In the genomic region with DNA sequence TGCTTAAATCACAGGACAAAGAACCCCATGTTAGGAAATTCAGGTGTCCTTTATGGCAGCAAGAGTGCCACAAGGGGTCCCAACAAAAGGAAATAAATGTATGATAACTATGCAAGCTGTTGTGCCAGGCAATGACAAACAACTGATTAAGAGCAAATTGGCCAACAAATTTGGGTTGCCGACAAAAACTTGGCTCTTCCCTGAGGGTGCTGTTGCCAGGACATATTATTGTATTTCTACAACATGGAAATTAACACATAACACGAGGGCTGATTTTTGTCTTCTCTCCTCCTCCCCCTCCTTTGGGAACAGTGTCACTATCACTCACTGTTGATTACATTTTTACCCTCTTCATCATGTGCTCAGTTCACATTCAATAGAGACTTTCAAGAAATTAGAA, we compare ENCODE assay signal across 30 cellular contexts. TPM values are rescaled to one million over a fixed set of nuclear protein-coding genes. Genes with fewer than 3 reads are reported as not detected.
"Had no signal": no experiment of that assay in that cellular context is flagged by ENCODE, and none has a peak within 500 bp of the region (broad histone marks: within the 10 kb centered on the region; RNA-seq: fewer than 3 reads in every experiment).

No MANE protein-coding gene starts in this region.

- H3K4me3 Mint-ChIP-seq: dendritic cell treated with granulocyte-macrophage colony-stimulating factor and Interleukin-4, amounts not matched to agents 40 ng/mL and 50 ng/mL, for 4 days; endodermal cell; memory B cell; natural killer cell; neural crest cell; stimulated activated naive CD8-positive, alpha-beta T cell treated with anti-CD3 and anti-CD28 coated beads, Interleukin-15, amount 100 ng/mL, for 72 hours had no signal

- H3K9me3 Mint-ChIP-seq: dendritic cell treated with granulocyte-macrophage colony-stimulating factor and Interleukin-4, amounts not matched to agents 40 ng/mL and 50 ng/mL, for 4 days; endodermal cell; stimulated activated naive CD8-positive, alpha-beta T cell treated with anti-CD3 and anti-CD28 coated beads, Interleukin-15, amount 100 ng/mL, for 72 hours had no signal

- H3K9me3 ChIP-seq: gastrocnemius medialis, neutrophil, suprapubic skin, transverse colon, upper lobe of right lung, uterus had no signal

- H3K36me3 ChIP-seq: gastrocnemius medialis, neutrophil, suprapubic skin, transverse colon, upper lobe of right lung, uterus had no signal

- FAIRE-seq: kidney had no signal

- H3K27ac Mint-ChIP-seq: dendritic cell treated with granulocyte-macrophage colony-stimulating factor and Interleukin-4, amounts not matched to agents 40 ng/mL and 50 ng/mL, for 4 days; endodermal cell; memory B cell; natural killer cell; stimulated activated naive CD8-positive, alpha-beta T cell treated with anti-CD3 and anti-CD28 coated beads, Interleukin-15, amount 100 ng/mL, for 72 hours had no signal

- H3K27me3 ChIP-seq: gastrocnemius medialis, neutrophil, suprapubic skin, transverse colon, upper lobe of right lung, uterus had no signal

- H3K79me2 ChIP-seq: parathyroid adenoma had no signal

- H2AFZ ChIP-seq: parathyroid adenoma had no signal

- H3K27ac ChIP-seq: epithelial cell of prostate, gastrocnemius medialis, neutrophil, parathyroid adenoma, suprapubic skin, transverse colon, upper lobe of right lung, uterus had no signal

- DNase-seq: effector CD8-positive, alpha-beta T cell; endodermal cell; foreskin fibroblast; gastrocnemius medialis; head of caudate nucleus; kidney; natural killer cell; stimulated activated CD4-positive, alpha-beta T cell treated with anti-CD3 and anti-CD28 coated beads, Interleukin-12 subunit alpha, Interleukin-12 subunit beta, amount 100 ng/mL, for 4 hours; stimulated activated CD4-positive, alpha-beta T cell treated with anti-CD3 and anti-CD28 coated beads, Interleukin-1b, Interleukin-23, amount 100 ng/mL, for 48 hours; stimulated activated CD4-positive, alpha-beta T cell treated with anti-CD3 and anti-CD28 coated beads, Interleukin-4, amount 100 ng/mL, for 1 hour; stimulated activated CD8-positive, alpha-beta memory T cell treated with anti-CD3 and anti-CD28 coated beads, Interleukin-4, amount 100 ng/mL, for 48 hours; stimulated activated naive CD4-positive, alpha-beta T cell; stimulated activated naive CD8-positive, alpha-beta T cell treated with anti-CD3 and anti-CD28 coated beads, Interleukin-15, amount 100 ng/mL, for 72 hours; transverse colon; upper lobe of right lung; uterus had no signal

- H3K4me1 Mint-ChIP-seq: memory B cell; natural killer cell; stimulated activated naive CD8-positive, alpha-beta T cell treated with anti-CD3 and anti-CD28 coated beads, Interleukin-15, amount 100 ng/mL, for 72 hours had no signal

- H3K4me2 ChIP-seq: smooth muscle cell had no signal

- H3K9ac ChIP-seq: parathyroid adenoma had no signal

- H3K4me3 ChIP-seq: gastrocnemius medialis, lung, smooth muscle cell, suprapubic skin, transverse colon, upper lobe of right lung, uterus had no signal

- ATAC-seq: esophagus mucosa; gastrocnemius medialis; natural killer cell; sciatic nerve; stimulated activated naive CD8-positive, alpha-beta T cell treated with anti-CD3 and anti-CD28 coated beads, Interleukin-15, amount 100 ng/mL, for 72 hours; upper lobe of right lung had no signal

- H3K4me1 ChIP-seq: gastrocnemius medialis, parathyroid adenoma, suprapubic skin, transverse colon, upper lobe of right lung, uterus had no signal

- H3K36me3 Mint-ChIP-seq: memory B cell, natural killer cell had no signal

- H3K27me3 Mint-ChIP-seq: dendritic cell treated with granulocyte-macrophage colony-stimulating factor and Interleukin-4, amounts not matched to agents 40 ng/mL and 50 ng/mL, for 4 days; memory B cell; progenitor cell of endocrine pancreas; stimulated activated naive CD8-positive, alpha-beta T cell treated with anti-CD3 and anti-CD28 coated beads, Interleukin-15, amount 100 ng/mL, for 72 hours had no signal

RNA-seq across cellular contexts. Expression of gene LRRC4C, which starts 56.0 kb away (rescaled TPM):
- total RNA-seq: glomerular endothelial cell, mononuclear cell, natural killer cell had no signal
